ENCODE assay signal across 8 cellular contexts in genomic region chrX:148381603-148382002, GRCh38.
DNase-seq lines count a peak whose midpoint lies in the region; ATAC-seq, FAIRE-seq and TF ChIP-seq lines count a peak whose summit lies in the region.

No MANE protein-coding gene starts in this region.

- no peaks in the 10 kb centered on the region for H3K27me3 Mint-ChIP-seq in type B pancreatic cell

- peak overlapping the region; percentile 36 for H3K27ac ChIP-seq in duodenal mucosa (ENCODE audit: low read depth, low read length)

- H3K36me3 Mint-ChIP-seq in type B pancreatic cell, result no peaks in the 10 kb centered on the region

- no peaks in the 10 kb centered on the region for H3K4me1 Mint-ChIP-seq in type B pancreatic cell (ENCODE audit: unreplicated experiment)

- peak overlapping the region in 1 of 2 donors; percentile 51 for H3K9ac ChIP-seq in duodenal mucosa (ENCODE audit: low read depth in 1 of 2, low read length in 2 of 2)

- TF ChIP-seq POLR2A in GM12891 (IDR thresholded peaks at IDR 0.05; ENCODE audit: low read depth, low read length), result no peak

- H3K4me3 Mint-ChIP-seq in type B pancreatic cell, result no peak overlapping the region

- no peaks in the 10 kb centered on the region for H3K27me3 ChIP-seq in duodenal mucosa (ENCODE audit: control insufficient read depth in 1 of 2, insufficient read depth in 2 of 2, low read length in 2 of 2)

- FAIRE-seq in GM12891 (lab: Jason Lieb, UNC), result peak; percentile 55

- H3K4me1 ChIP-seq in duodenal mucosa (ENCODE audit: control insufficient read depth in 1 of 2, insufficient read depth in 2 of 2, low read length in 2 of 2), result peaks cover 10 to 11% of the 10 kb centered on the region in 2 donors

- DNase-seq in GM12891 (ENCODE audit: insufficient read length, low spot score) (no peak), NCI-H1417 treated with DMSO at 0.1 percent for 48 hours (lab: John Stamatoyannopoulos, UW) (no peak), type B pancreatic cell (ENCODE audit: extremely low spot score, unreplicated experiment) (no peak), LoVo (ENCODE audit: low spot score) (no peak), HT-29 (ENCODE audit: low spot score) (no peak)

- ATAC-seq in GM21447 (IDR thresholded peaks at IDR 0.05; ENCODE audit: unreplicated experiment) (peak; percentile 20), HG03457 (IDR thresholded peaks at IDR 0.05; ENCODE audit: unreplicated experiment) (peak; percentile 20)

- no peaks in the 10 kb centered on the region for H3K9me3 ChIP-seq in duodenal mucosa (ENCODE audit: control insufficient read depth in 1 of 2, low read length in 2 of 2)

- TF ChIP-seq CTCF in type B pancreatic cell (conservative IDR thresholded peaks at IDR 0.05), result no peak

- no peaks in the 10 kb centered on the region for H3K9me3 Mint-ChIP-seq in type B pancreatic cell

- H3K27ac Mint-ChIP-seq in type B pancreatic cell, result no peak overlapping the region

- no peaks in the 10 kb centered on the region for H3K36me3 ChIP-seq in duodenal mucosa (ENCODE audit: control insufficient read depth in 1 of 2, insufficient read depth in 2 of 2, low read length in 2 of 2)

- peak overlapping the region; percentile 34 to 57 for H3K4me3 ChIP-seq in duodenal mucosa (ENCODE audit: low read depth in 1 of 2, low read length in 2 of 2)

TF ChIP-seq in GM12891, 5 proteins besides CTCF, POLR2A, EP300 and RAD21:
- no peak for TF ChIP-seq POU2F2 (IDR thresholded peaks at IDR 0.05; ENCODE audit: low read depth, low read length)
- no peak for TF ChIP-seq SPI1 (IDR thresholded peaks at IDR 0.05; ENCODE audit: low read depth, low read length)
- no peak for TF ChIP-seq PAX5 (IDR thresholded peaks at IDR 0.05; ENCODE audit: insufficient read depth, low read length, severe bottlenecking)
- TF ChIP-seq POLR2AphosphoS5 (IDR thresholded peaks at IDR 0.05; ENCODE audit: low read depth, low read length), result no peak
- TF ChIP-seq TAF1 (IDR thresholded peaks at IDR 0.05; ENCODE audit: low read depth, low read length), result no peak
TF ChIP-seq in GM12891: peak in this region for 0.
